ENCODE assay signal across 8 cellular contexts in the genomic region with DNA sequence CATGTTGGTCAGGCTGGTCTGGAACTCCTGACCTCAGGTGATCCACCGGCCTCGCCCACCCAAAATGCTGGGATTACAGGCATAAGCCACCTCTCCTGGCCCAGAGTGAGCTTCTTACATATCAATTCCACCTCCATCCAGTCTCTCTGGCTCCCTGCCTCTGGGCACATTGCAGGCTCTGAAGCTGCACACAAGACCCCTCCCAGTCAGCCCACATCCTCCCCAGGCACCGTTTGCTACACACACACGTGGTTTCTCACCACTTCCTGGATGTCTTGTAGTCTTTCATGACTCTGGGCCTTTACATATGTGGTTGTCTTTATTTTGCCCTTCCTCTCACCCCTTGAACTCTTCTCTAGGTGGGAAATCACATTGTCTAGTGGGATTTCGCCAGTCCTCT.
A peak's percentile ranks its signal among the peaks of the same experiment; 100 is the strongest.
DNase-seq lines count a peak whose midpoint lies in the region; ATAC-seq and TF ChIP-seq lines count a peak whose summit lies in the region.

No MANE protein-coding gene starts in this region.

- H3K27ac Mint-ChIP-seq in T-cell (peak overlapping the region; percentile 76 to 77), glutamatergic neuron (ENCODE audit: unreplicated experiment) (no peak overlapping the region)
- H3K27ac Mint-ChIP-seq in activated naive CD8-positive, alpha-beta T cell treated with anti-CD3 and anti-CD28 coated beads, Interleukin-2, amount 10 ng/mL, durations not matched to agents 7 days and 5 days: peak overlapping the region; percentile 87

- CTCF ChIA-PET in T-cell (lab: Charles Lee): interaction anchor here in 1 of 2 donors (0.6 to 1.0 kb wide), 4 partner anchors 21 to 138 kb away, joined by 3 read pairs; partner anchors contain the start of gene RBBP8

- no peak for TF ChIP-seq CTCF in glutamatergic neuron (IDR thresholded peaks at IDR 0.05; ENCODE audit: partially characterized antibody, unreplicated experiment)

- DNase-seq in T-cell (peak; percentile 63 to 93 (median 87)), renal cortical epithelial cell (ENCODE audit: low read depth) (peak; percentile 50), NCI-H2196 treated with DMSO at 0.1 percent for 48 hours (lab: John Stamatoyannopoulos, UW; ENCODE audit: unreplicated experiment) (no peak), glutamatergic neuron (no peak), DMS153 treated with DMSO at 0.1 percent for 48 hours (lab: John Stamatoyannopoulos, UW; ENCODE audit: unreplicated experiment) (no peak)
- DNase-seq in activated naive CD8-positive, alpha-beta T cell treated with anti-CD3 and anti-CD28 coated beads, Interleukin-2, amount 10 ng/mL, durations not matched to agents 7 days and 5 days: peak; percentile 76

- POLR2A ChIA-PET in T-cell (lab: Charles Lee): interaction anchor here in 1 of 2 donors (0.6 kb wide), 1 partner anchor 93 kb away, joined by 3 read pairs; no protein-coding TSS in a partner anchor
- POLR2A ChIA-PET in activated naive CD8-positive, alpha-beta T cell treated with anti-CD3 and anti-CD28 coated beads, Interleukin-2, amount 10 ng/mL, durations not matched to agents 7 days and 5 days (lab: Charles Lee): interaction anchor here (0.5 to 1.2 kb wide), 2 partner anchors 157 to 382 kb away, joined by 3 to 4 read pairs; partner anchors contain the start of gene RIOK3

- H3K4me3 Mint-ChIP-seq in T-cell (peak overlapping the region; percentile 40 to 73 (median 69)), glutamatergic neuron (ENCODE audit: unreplicated experiment) (no peak overlapping the region)
- peak overlapping the region; percentile 74 for H3K4me3 Mint-ChIP-seq in activated naive CD8-positive, alpha-beta T cell treated with anti-CD3 and anti-CD28 coated beads, Interleukin-2, amount 10 ng/mL, durations not matched to agents 7 days and 5 days

- peaks cover 3% of the 10 kb centered on the region for H3K36me3 Mint-ChIP-seq in T-cell
- H3K36me3 Mint-ChIP-seq in activated naive CD8-positive, alpha-beta T cell treated with anti-CD3 and anti-CD28 coated beads, Interleukin-2, amount 10 ng/mL, durations not matched to agents 7 days and 5 days: peaks cover 17% of the 10 kb centered on the region
- H3K36me3 Mint-ChIP-seq in glutamatergic neuron (ENCODE audit: unreplicated experiment): no peaks in the 10 kb centered on the region

- ATAC-seq in HG03135 (IDR thresholded peaks at IDR 0.05; ENCODE audit: unreplicated experiment) (peak; percentile 97), T-cell (replicated peaks in 1 of 4) (peak; percentile 99)
- ATAC-seq in activated naive CD8-positive, alpha-beta T cell treated with anti-CD3 and anti-CD28 coated beads, Interleukin-2, amount 10 ng/mL, durations not matched to agents 7 days and 5 days (ENCODE audit: low read depth): peak; percentile 98

- peak; percentile 56 for TF ChIP-seq POLR2A in GM19099 (IDR thresholded peaks at IDR 0.05; ENCODE audit: extremely low read depth, insufficient read length, low read depth)

- peaks cover 67 to 76% (median 70%) of the 10 kb centered on the region in 3 donors for H3K4me1 Mint-ChIP-seq in T-cell
- peaks cover 55% of the 10 kb centered on the region for H3K4me1 Mint-ChIP-seq in activated naive CD8-positive, alpha-beta T cell treated with anti-CD3 and anti-CD28 coated beads, Interleukin-2, amount 10 ng/mL, durations not matched to agents 7 days and 5 days
- peaks cover 11% of the 10 kb centered on the region for H3K4me1 Mint-ChIP-seq in glutamatergic neuron (ENCODE audit: low read depth, unreplicated experiment)

- H3K27me3 Mint-ChIP-seq in T-cell (no peaks in the 10 kb centered on the region), glutamatergic neuron (ENCODE audit: unreplicated experiment) (peaks cover 9% of the 10 kb centered on the region)
- H3K27me3 Mint-ChIP-seq in activated naive CD8-positive, alpha-beta T cell treated with anti-CD3 and anti-CD28 coated beads, Interleukin-2, amount 10 ng/mL, durations not matched to agents 7 days and 5 days: peaks cover 6% of the 10 kb centered on the region

- H3K9me3 Mint-ChIP-seq in T-cell (peaks cover 0 to 4% (median 3%) of the 10 kb centered on the region in 3 donors), glutamatergic neuron (ENCODE audit: unreplicated experiment) (peaks cover 7% of the 10 kb centered on the region)
- peaks cover 2% of the 10 kb centered on the region for H3K9me3 Mint-ChIP-seq in activated naive CD8-positive, alpha-beta T cell treated with anti-CD3 and anti-CD28 coated beads, Interleukin-2, amount 10 ng/mL, durations not matched to agents 7 days and 5 days

Comparison
In these comparisons a context has a peak if more than half of its experiments do, and no peak if none do; other contexts are left out.
1. DNase-seq: peak in T-cell (34 of 34), activated naive CD8-positive, alpha-beta T cell treated with anti-CD3 and anti-CD28 coated beads, Interleukin-2, amount 10 ng/mL, durations not matched to agents 7 days and 5 days (single experiment) and renal cortical epithelial cell (single experiment); none in NCI-H2196 treated with DMSO at 0.1 percent for 48 hours (single experiment), glutamatergic neuron (single experiment) and DMS153 treated with DMSO at 0.1 percent for 48 hours (single experiment).
2. Peak in every context shown above with its lines, with median percentiles within 50 percentile points of each other: ATAC-seq.